In the genomic region with DNA sequence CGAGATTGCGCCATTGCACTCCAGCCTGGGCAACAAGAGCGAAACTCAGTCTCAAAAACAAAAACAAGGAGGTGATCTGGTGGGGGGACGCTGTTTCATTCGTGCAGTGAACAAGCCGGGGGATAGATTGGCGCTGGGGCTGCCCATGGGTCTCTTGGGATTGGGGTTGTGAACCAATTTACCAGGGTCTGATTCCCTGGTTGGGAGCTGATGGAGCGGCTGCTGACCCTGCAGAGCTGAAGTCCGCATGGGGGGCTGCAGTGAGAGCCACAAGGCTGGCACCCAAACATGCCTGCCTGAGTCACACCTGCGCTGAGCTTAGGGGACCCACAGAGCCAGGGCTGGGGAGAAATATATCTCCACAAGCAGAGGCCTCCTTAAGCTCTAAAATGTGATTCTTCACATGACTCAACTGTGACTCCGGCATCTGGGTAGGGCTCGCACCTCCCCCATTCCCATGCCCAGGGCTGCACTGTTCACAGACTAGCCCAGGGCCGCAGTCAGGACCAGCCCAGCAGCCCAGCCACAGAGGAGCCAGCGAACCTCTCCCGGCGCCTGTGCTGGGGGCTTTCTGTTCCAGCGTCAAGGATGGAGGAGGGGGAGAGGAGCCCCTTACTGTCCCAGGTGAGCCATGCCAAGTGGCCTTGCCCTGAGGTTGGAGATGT, we compare ENCODE assay signal across 15 cellular contexts. TPM values are rescaled to one million over a fixed set of nuclear protein-coding genes. Genes with fewer than 3 reads are reported as not detected.
DNase-seq lines count a peak whose midpoint lies in the region; ATAC-seq, FAIRE-seq and TF ChIP-seq lines count a peak whose summit lies in the region.
"Had no signal": no experiment of that assay in that cellular context is flagged by ENCODE, and none has a peak within 500 bp of the region (broad histone marks: within the 10 kb centered on the region; RNA-seq: fewer than 3 reads in every experiment).

No MANE protein-coding gene starts in this region.

- peak overlapping the region; percentile 67 for H2AK5ac ChIP-seq in IMR-90 (ENCODE audit: low read depth, low read length)

- dilution Hi-C loops in IMR-90 (cut with HindIII; ENCODE audit: low sequenced_read_pairs, unreplicated experiment), result no loop called here

- H3K9me1 ChIP-seq in IMR-90 (ENCODE audit: insufficient read depth, low read length) (peaks cover 10% of the 10 kb centered on the region), K562 (ENCODE audit: control insufficient read depth, insufficient read depth, low read length) (no peaks in the 10 kb centered on the region)

- H3K4me1 ChIP-seq in BLaER1 treated with 17β-estradiol and CSF1 and Interleukin-3, amounts not matched to agents 10 nM and 100 nM, result peaks cover 25 to 48% (median 34%) of the 10 kb centered on the region in 10 experiments
- H3K4me1 ChIP-seq in IMR-90 (ENCODE audit: control insufficient read depth, insufficient read depth, low read length) (peaks cover 10% of the 10 kb centered on the region), K562 (replicated peaks in 1 of 2; ENCODE audit: control insufficient read depth in 2 of 2, insufficient read depth in 2 of 2, low read length in 2 of 2) (peaks cover 26 to 50% of the 10 kb centered on the region in 2 experiments; a peak in 4 of 5 replicates), kidney (ENCODE audit: control insufficient read depth in 1 of 2, insufficient read depth in 1 of 2, low read depth in 1 of 2, low read length in 2 of 2) (no peaks in the 10 kb centered on the region), uterus (no peaks in the 10 kb centered on the region)

- H2AFZ ChIP-seq in IMR-90 (replicated peaks; ENCODE audit: low read length, poor library complexity) (peak overlapping the region; percentile 92), K562 (ENCODE audit: low read depth, low read length) (no peak overlapping the region)

- H3K4me2 ChIP-seq in BLaER1 treated with 17β-estradiol and CSF1 and Interleukin-3, amounts not matched to agents 10 nM and 100 nM, result peak overlapping the region in 10 of 11 experiments; percentile 16 to 56 (median 30); a peak in 12 of 22 replicates
- peak overlapping the region; percentile 47 for H3K4me2 ChIP-seq in IMR-90 (ENCODE audit: low read depth, low read length)
- no peak overlapping the region for H3K4me2 ChIP-seq in K562 (ENCODE audit: insufficient read depth, low read length)

- H2BK120ac ChIP-seq in IMR-90 (ENCODE audit: low read depth, low read length), result peak overlapping the region; percentile 84

- intact Hi-C loops in IMR-90 (cut with micrococcal nuclease) (no loop called here), K562 (cut with micrococcal nuclease) (no loop called here), kidney (cut with DNase I) (no loop called here), uterus (cut with DNase I; ENCODE audit: low total_unique reads) (no loop called here)

- FAIRE-seq in K562 (lab: Jason Lieb, UNC), result no peak
- no peak for FAIRE-seq in kidney (lab: Jason Lieb, UNC)
- FAIRE-seq: GM12878 had no signal

- peak overlapping the region; percentile 78 for H2BK5ac ChIP-seq in IMR-90 (ENCODE audit: low read depth, low read length, poor library complexity, severe bottlenecking)

- DNase-seq in IMR-90 (peak; percentile 77), K562 (ENCODE audit: extremely low read depth in 1 of 4, low spot score in 3 of 4) (peak in 1 of 4 experiments; percentile 11), kidney (peak; percentile 45), uterus (no peak)
- DNase-seq in stimulated activated CD4-positive, alpha-beta T cell treated with anti-CD3 and anti-CD28 coated beads, Interleukin-2, amount 100 ng/mL, for 48 hours, result no peak
- DNase-seq: activated T-cell treated with anti-CD3 and anti-CD28 coated beads, Interleukin-2, amount 50 U/mL, for 4 hours; caudate nucleus; CD4-positive, CD25-positive, alpha-beta regulatory T cell; lower lobe of right lung; NCI-H187 treated with DMSO at 0.1 percent for 48 hours had no signal

- peak overlapping the region; percentile 38 for H3K14ac ChIP-seq in IMR-90 (replicated peaks; ENCODE audit: low read depth, low read length)

- TF ChIP-seq RAD21 in IMR-90 (IDR thresholded peaks at IDR 0.05; ENCODE audit: low read length) (0 out of 2 replicates have a peak, but pooled peaks have one; percentile 6), K562 (CRISPR knock-in tag; conservative IDR thresholded peaks at IDR 0.05 in 1 of 2, IDR thresholded peaks at IDR 0.05 in 1 of 2) (no peak)

- H3K4me3 ChIP-seq in BLaER1 treated with 17β-estradiol and CSF1 and Interleukin-3, amounts not matched to agents 10 nM and 100 nM, result no peak overlapping the region
- H3K4me3 ChIP-seq in IMR-90 (ENCODE audit: insufficient read depth, low read depth, low read length) (no peak overlapping the region), K562 (no peak overlapping the region), kidney (ENCODE audit: low read length in 2 of 2) (no peak overlapping the region), uterus (no peak overlapping the region)
- H3K4me3 ChIP-seq: GM12878, lower lobe of right lung, suprapubic skin had no signal

- WGBS in IMR-90 (ENCODE audit: extremely low coverage in 2 of 2, insufficient read length in 1 of 2), 2 experiments, result 100% methylated on average over 5 of the region's 17 CpGs; no CpG with 5 or more reads in 1 of the 2 experiments
- 58% methylated on average over 17 of the region's 17 CpGs for WGBS in K562 (ENCODE audit: insufficient coverage, low coverage, missing lambda C conversion rate)

- no peak overlapping the region; the same call in 1 of the 2 replicates for H3K18ac ChIP-seq in IMR-90 (ENCODE audit: low read depth, low read length)

- H4K8ac ChIP-seq in IMR-90 (ENCODE audit: low read depth in 2 of 2, low read length in 2 of 2), result peak overlapping the region; percentile 81 to 93

- H3K36me3 ChIP-seq in BLaER1 treated with 17β-estradiol and CSF1 and Interleukin-3, amounts not matched to agents 10 nM and 100 nM, result no peaks in the 10 kb centered on the region
- 0 out of 2 replicates have a peak, but pooled peaks cover 2% of the 10 kb centered on the region for H3K36me3 ChIP-seq in IMR-90 (ENCODE audit: control insufficient read depth, insufficient read depth, low read length)
- no peaks in the 10 kb centered on the region for H3K36me3 ChIP-seq in K562 (ENCODE audit: control insufficient read depth, insufficient read depth, low read length)
- H3K36me3 ChIP-seq in kidney (ENCODE audit: control insufficient read depth in 1 of 2, insufficient read depth in 2 of 2, low read length in 2 of 2), result peaks cover 2 to 3% of the 10 kb centered on the region in 2 donors
- H3K36me3 ChIP-seq in uterus, result no peaks in the 10 kb centered on the region
- H3K36me3 ChIP-seq: lower lobe of right lung, suprapubic skin had no signal

- peak overlapping the region; percentile 89 for H4K5ac ChIP-seq in IMR-90 (ENCODE audit: low read depth, low read length)

- peaks cover 5 to 9% of the 10 kb centered on the region in 2 experiments; a peak in 1 of 4 replicates for H3K79me1 ChIP-seq in IMR-90 (ENCODE audit: low read depth in 1 of 2, low read length in 2 of 2)

- 0 out of 2 replicates have a peak overlapping the region, but pooled peaks have one; percentile 7 for H3K23ac ChIP-seq in IMR-90 (ENCODE audit: low read depth, low read length)

- BruUV-seq in IMR-90 (replicated peaks; lab: Mats Ljungman, UMichigan) (no TSS peak), K562 (replicated peaks; lab: Mats Ljungman, UMichigan) (no TSS peak)

- ATAC-seq in IMR-90 (ENCODE audit: low read depth), result peak; percentile 98
- ATAC-seq in K562, result no peak
- no peak for ATAC-seq in GM18505 (IDR thresholded peaks at IDR 0.05; ENCODE audit: unreplicated experiment)
- no peak for ATAC-seq in GM18511 (IDR thresholded peaks at IDR 0.05; ENCODE audit: unreplicated experiment)
- ATAC-seq: activated T-cell treated with anti-CD3 and anti-CD28 coated beads, Interleukin-2, amount 50 U/mL, for 4 hours; GM12878 had no signal

- peak overlapping the region; percentile 44 for H4K91ac ChIP-seq in IMR-90 (ENCODE audit: insufficient read depth, low read depth, low read length)

- H2BK15ac ChIP-seq in IMR-90 (ENCODE audit: low read depth, low read length), result peak overlapping the region; percentile 54; the same call in 1 of the 3 replicates

- no peaks in the 10 kb centered on the region for H3K27me3 ChIP-seq in BLaER1 treated with 17β-estradiol and CSF1 and Interleukin-3, amounts not matched to agents 10 nM and 100 nM
- H3K27me3 ChIP-seq in IMR-90 (ENCODE audit: control insufficient read depth, insufficient read depth, low read length) (no peaks in the 10 kb centered on the region), K562 (ENCODE audit: control insufficient read depth in 2 of 2, insufficient read depth in 2 of 2, low read length in 2 of 2) (no peaks in the 10 kb centered on the region), uterus (no peaks in the 10 kb centered on the region)
- H3K27me3 ChIP-seq: suprapubic skin had no signal

- H3K9me3 ChIP-seq in BLaER1 treated with 17β-estradiol and CSF1 and Interleukin-3, amounts not matched to agents 10 nM and 100 nM (replicated peaks in 1 of 11), result no peaks in the 10 kb centered on the region
- no peaks in the 10 kb centered on the region for H3K9me3 ChIP-seq in IMR-90 (ENCODE audit: control insufficient read depth, insufficient read depth, low read length)
- H3K9me3 ChIP-seq in K562 (replicated peaks; ENCODE audit: control insufficient read depth, insufficient read depth, low read depth, low read length), result no peaks in the 10 kb centered on the region
- no peaks in the 10 kb centered on the region for H3K9me3 ChIP-seq in kidney (ENCODE audit: control insufficient read depth in 1 of 2, low read length in 2 of 2)
- no peaks in the 10 kb centered on the region for H3K9me3 ChIP-seq in uterus
- H3K9me3 ChIP-seq: lower lobe of right lung, suprapubic skin had no signal

- no peak overlapping the region for H3K56ac ChIP-seq in IMR-90 (ENCODE audit: extremely low read depth, insufficient read depth, low read length)

- H3K4ac ChIP-seq in IMR-90 (ENCODE audit: low read depth, low read length), result peak overlapping the region; percentile 88

- peak overlapping the region in 3 of 11 experiments; percentile 22 to 38 (median 23); a peak in 4 of 22 replicates for H3K9ac ChIP-seq in BLaER1 treated with 17β-estradiol and CSF1 and Interleukin-3, amounts not matched to agents 10 nM and 100 nM
- H3K9ac ChIP-seq in IMR-90 (ENCODE audit: low read depth, low read length) (peak overlapping the region; percentile 57), K562 (ENCODE audit: insufficient read depth in 1 of 2, low read depth in 2 of 2, low read length in 2 of 2) (peak overlapping the region in 1 of 2 experiments; percentile 77; a peak in 2 of 4 replicates), kidney (ENCODE audit: low read length in 2 of 2) (no peak overlapping the region)

- peak overlapping the region in 3 of 11 experiments; percentile 14 to 36 (median 16); a peak in 2 of 22 replicates for H3K27ac ChIP-seq in BLaER1 treated with 17β-estradiol and CSF1 and Interleukin-3, amounts not matched to agents 10 nM and 100 nM
- H3K27ac ChIP-seq in IMR-90 (ENCODE audit: insufficient read depth, low read length) (peak overlapping the region; percentile 79), K562 (ENCODE audit: extremely low read depth, low read depth, low read length) (no peak overlapping the region), kidney (ENCODE audit: low read depth in 2 of 2, low read length in 2 of 2) (no peak overlapping the region), uterus (no peak overlapping the region)
- H3K27ac ChIP-seq: lower lobe of right lung, suprapubic skin had no signal

- TF ChIP-seq EP300 in K562 (IDR thresholded peaks at IDR 0.05; ENCODE audit: low read length), result no peak

- no peaks in the 10 kb centered on the region for H4K20me1 ChIP-seq in BLaER1 treated with 17β-estradiol and CSF1 and Interleukin-3, amounts not matched to agents 10 nM and 100 nM
- H4K20me1 ChIP-seq in IMR-90 (ENCODE audit: insufficient read depth, low read length) (no peaks in the 10 kb centered on the region), K562 (replicated peaks; ENCODE audit: control insufficient read depth, insufficient read depth, low read length) (no peaks in the 10 kb centered on the region)

- peak overlapping the region; percentile 87 for H2AK9ac ChIP-seq in IMR-90 (replicated peaks; ENCODE audit: low read depth, low read length, poor library complexity)

- TF ChIP-seq CTCF in IMR-90 (conservative IDR thresholded peaks at IDR 0.05; ENCODE audit: low read depth, low read length) (no peak), K562 (IDR thresholded peaks at IDR 0.05 in 2 of 3, conservative IDR thresholded peaks at IDR 0.05 in 1 of 3; ENCODE audit: insufficient read depth in 2 of 3, low read depth in 1 of 3, low read length in 3 of 3) (no peak), kidney (IDR thresholded peaks at IDR 0.05; ENCODE audit: borderline replicate concordance, extremely low read depth, insufficient read depth) (no peak), uterus (IDR thresholded peaks at IDR 0.05) (no peak)

- CTCF ChIA-PET in IMR-90 (lab: Yijun Ruan, JAX), result no interaction called here
- CTCF ChIA-PET in K562 (lab: Yijun Ruan, JAX; ENCODE audit: low intra/inter-chr PET ratio), result no interaction called here

- H3K79me2 ChIP-seq in K562 (ENCODE audit: control insufficient read depth, insufficient read depth, low read length), result peaks cover under 1% of the 10 kb centered on the region; the same call in 1 of the 3 replicates

- peak overlapping the region; percentile 64; the same call in 1 of the 2 replicates for H2BK20ac ChIP-seq in IMR-90 (ENCODE audit: low read depth, low read length)

- POLR2A ChIA-PET in IMR-90 (lab: Charles Lee; ENCODE audit: unreplicated experiment), result interaction anchor here (0.5 kb wide), 1 partner anchor 9 kb away, joined by 4 read pairs; no protein-coding TSS in a partner anchor
- POLR2A ChIA-PET in K562 (lab: Yijun Ruan, JAX), result interaction anchor here (1.2 kb wide), 1 partner anchor 21 kb away, joined by 3 read pairs; no protein-coding TSS in a partner anchor

- in situ Hi-C loops in IMR-90 (cut with MboI; ENCODE audit: low sequenced_read_pairs) (no loop called here), K562 (cut with MboI) (no loop called here)

- TF ChIP-seq POLR2A in IMR-90 (IDR thresholded peaks at IDR 0.05; ENCODE audit: low read depth, low read length) (no peak), K562 (conservative IDR thresholded peaks at IDR 0.05) (no peak), GM18505 (IDR thresholded peaks at IDR 0.05; ENCODE audit: borderline replicate concordance, extremely low read depth, insufficient read depth, insufficient read length) (no peak), uterus (IDR thresholded peaks at IDR 0.05) (no peak)

RNA-seq across cellular contexts. Expression of gene TSPAN10, which starts 5.0 kb away (rescaled TPM):
- total RNA-seq in IMR-90 (2012; rRNA removed) (1.1 and 1.4 TPM in 2 replicates), K562 (2014; rRNA removed) (0.12 and 0.14 TPM in 2 replicates), K562 (2014; rRNA removed; fragmentation: Illumina TruSeq; extraction: Trizol) (not detected in 2 replicates), K562 (2015; rRNA removed; fragmentation: Illumina TruSeq; extraction: Trizol) (0.11 and 0.14 TPM in 2 replicates), K562 (2021) (0.13 TPM in 1 of 2 replicates, not detected in the other), kidney (2.1 TPM), uterus (1 to 10 TPM in 1 of 4 donors, under 1 TPM in 1, not detected in 2; 0.21 to 3.0 TPM)
- polyA plus RNA-seq in IMR-90 (2012; rRNA removed) (4.5 and 5.3 TPM in 2 replicates), K562 (2011; rRNA removed) (0.28 and 0.31 TPM in 2 replicates), K562 (2014; fragmentation: Illumina TruSeq; extraction: Trizol) (0.07 and 0.12 TPM in 2 replicates), K562 (2014; fragmentation: Nextera tagmentation; extraction: Ambion mirVana) (under 1 TPM; 0.08 to 0.13 TPM), K562 (2014; rRNA removed) (0.04 and 0.05 TPM in 2 replicates), kidney (ENCODE audit: insufficient read depth, low read depth, low replicate concordance) (1.9 TPM)
- polyA plus RNA-seq in IMR-90 (2012; cell fraction: cytosol; rRNA removed), result 4.5 and 6.5 TPM in 2 replicates
- polyA plus RNA-seq in IMR-90 (2012; cell fraction: nucleus; rRNA removed; ENCODE audit: low replicate concordance), result 4.2 and 13.3 TPM in 2 replicates
- total RNA-seq in K562 (2011; cell fraction: chromatin; rRNA removed; ENCODE audit: low replicate concordance), result 1.5 and 3.7 TPM in 2 replicates
- 1.0 and 1.8 TPM in 2 replicates for total RNA-seq in K562 (2011; cell fraction: nucleolus; rRNA removed)
- total RNA-seq in K562 (2011; cell fraction: nucleoplasm; rRNA removed), result 1.6 and 4.0 TPM in 2 replicates
- 0.15 and 0.21 TPM in 2 replicates for polyA plus RNA-seq in K562 (2011; cell fraction: cytosol; rRNA removed)
- 0.28 and 0.36 TPM in 2 replicates for polyA plus RNA-seq in K562 (2011; cell fraction: nucleus; rRNA removed)
- 0.23 and 0.46 TPM in 2 replicates for polyA plus RNA-seq in K562 (2012)
- 0.42 and 0.84 TPM in 2 replicates for polyA minus RNA-seq in K562 (2011; rRNA and poly(A)+ RNA removed)
- polyA minus RNA-seq in K562 (2011; cell fraction: cytosol; rRNA and poly(A)+ RNA removed), result not detected in 2 replicates
- polyA minus RNA-seq in K562 (2011; cell fraction: nucleus; rRNA and poly(A)+ RNA removed), result 0.27 and 0.78 TPM in 2 replicates
- total RNA-seq: CD4-positive, CD25-positive, alpha-beta regulatory T cell had no signal

RNA-seq across cellular contexts. Expression of gene NPLOC4, which starts 5.0 kb away (rescaled TPM):
- total RNA-seq in IMR-90 (2012; rRNA removed) (66.1 and 70.4 TPM in 2 replicates), K562 (2014; rRNA removed) (65.1 and 82.2 TPM in 2 replicates), K562 (2014; rRNA removed; fragmentation: Illumina TruSeq; extraction: Trizol) (47.4 and 53.0 TPM in 2 replicates), K562 (2015; rRNA removed; fragmentation: Illumina TruSeq; extraction: Trizol) (55.6 and 57.9 TPM in 2 replicates), K562 (2021) (116 and 124 TPM in 2 replicates), kidney (86.4 TPM), uterus (10 to 100 TPM; 14.6 to 86.3 (median 30.9) TPM)
- polyA plus RNA-seq in IMR-90 (2012; rRNA removed) (74.9 and 78.3 TPM in 2 replicates), K562 (2011; rRNA removed) (84.1 and 93.9 TPM in 2 replicates), K562 (2014; fragmentation: Illumina TruSeq; extraction: Trizol) (69.0 and 74.7 TPM in 2 replicates), K562 (2014; fragmentation: Nextera tagmentation; extraction: Ambion mirVana) (1 to 10 TPM; 1.5 to 2.5 TPM), K562 (2014; rRNA removed) (64.5 and 78.1 TPM in 2 replicates), kidney (ENCODE audit: insufficient read depth, low read depth, low replicate concordance) (41.5 TPM)
- polyA plus RNA-seq in IMR-90 (2012; cell fraction: cytosol; rRNA removed), result 62.7 and 65.1 TPM in 2 replicates
- 101 and 121 TPM in 2 replicates for polyA plus RNA-seq in IMR-90 (2012; cell fraction: nucleus; rRNA removed; ENCODE audit: low replicate concordance)
- 277 and 501 TPM in 2 replicates for total RNA-seq in K562 (2011; cell fraction: chromatin; rRNA removed; ENCODE audit: low replicate concordance)
- total RNA-seq in K562 (2011; cell fraction: nucleolus; rRNA removed), result 241 and 247 TPM in 2 replicates
- 239 and 253 TPM in 2 replicates for total RNA-seq in K562 (2011; cell fraction: nucleoplasm; rRNA removed)
- polyA plus RNA-seq in K562 (2011; cell fraction: cytosol; rRNA removed), result 85.5 and 112 TPM in 2 replicates
- 134 and 203 TPM in 2 replicates for polyA plus RNA-seq in K562 (2011; cell fraction: nucleus; rRNA removed)
- polyA plus RNA-seq in K562 (2012), result 53.5 and 61.2 TPM in 2 replicates
- polyA minus RNA-seq in K562 (2011; rRNA and poly(A)+ RNA removed), result 117 and 181 TPM in 2 replicates
- polyA minus RNA-seq in K562 (2011; cell fraction: cytosol; rRNA and poly(A)+ RNA removed), result 99.8 and 121 TPM in 2 replicates
- polyA minus RNA-seq in K562 (2011; cell fraction: nucleus; rRNA and poly(A)+ RNA removed), result 52.1 and 62.5 TPM in 2 replicates

RNA-seq across cellular contexts. Expression of gene PDE6G, which starts 14.4 kb away (rescaled TPM):
- total RNA-seq in IMR-90 (2012; rRNA removed) (not detected in 2 replicates), K562 (2014; rRNA removed) (0.59 TPM in 1 of 2 replicates, not detected in the other), K562 (2014; rRNA removed; fragmentation: Illumina TruSeq; extraction: Trizol) (not detected in 2 replicates), K562 (2015; rRNA removed; fragmentation: Illumina TruSeq; extraction: Trizol) (not detected in 2 replicates), K562 (2021) (not detected in 2 replicates), kidney (3.2 TPM), uterus (1 to 10 TPM in 1 of 4 donors, not detected in 3; 2.1 TPM)
- polyA plus RNA-seq in IMR-90 (2012; rRNA removed) (1.3 and 2.7 TPM in 2 replicates), K562 (2011; rRNA removed) (0.14 and 0.19 TPM in 2 replicates), K562 (2014; fragmentation: Illumina TruSeq; extraction: Trizol) (0.18 TPM in 1 of 2 replicates, not detected in the other), K562 (2014; fragmentation: Nextera tagmentation; extraction: Ambion mirVana) (not detected), K562 (2014; rRNA removed) (not detected in 2 replicates), kidney (ENCODE audit: insufficient read depth, low read depth, low replicate concordance) (5.4 TPM)
- polyA plus RNA-seq in IMR-90 (2012; cell fraction: cytosol; rRNA removed), result 1.0 and 1.4 TPM in 2 replicates
- polyA plus RNA-seq in IMR-90 (2012; cell fraction: nucleus; rRNA removed; ENCODE audit: low replicate concordance), result 0.63 and 0.65 TPM in 2 replicates
- 0.32 TPM in 1 of 2 replicates, not detected in the other for total RNA-seq in K562 (2011; cell fraction: chromatin; rRNA removed; ENCODE audit: low replicate concordance)
- total RNA-seq in K562 (2011; cell fraction: nucleolus; rRNA removed), result not detected in 2 replicates
- not detected in 2 replicates for total RNA-seq in K562 (2011; cell fraction: nucleoplasm; rRNA removed)
- polyA plus RNA-seq in K562 (2011; cell fraction: cytosol; rRNA removed), result 0.55 and 1.1 TPM in 2 replicates
- polyA plus RNA-seq in K562 (2011; cell fraction: nucleus; rRNA removed), result 0.37 TPM in 1 of 2 replicates, not detected in the other
- 0.10 TPM in 1 of 2 replicates, not detected in the other for polyA plus RNA-seq in K562 (2012)
- polyA minus RNA-seq in K562 (2011; rRNA and poly(A)+ RNA removed), result not detected in 2 replicates
- not detected in 2 replicates for polyA minus RNA-seq in K562 (2011; cell fraction: cytosol; rRNA and poly(A)+ RNA removed)
- not detected in 2 replicates for polyA minus RNA-seq in K562 (2011; cell fraction: nucleus; rRNA and poly(A)+ RNA removed)

RNA-seq across cellular contexts. Expression of gene OXLD1, which starts 24.4 kb away (rescaled TPM):
- total RNA-seq in IMR-90 (2012; rRNA removed), result 9.9 and 10.3 TPM in 2 replicates
- 22.3 and 26.4 TPM in 2 replicates for polyA plus RNA-seq in IMR-90 (2012; rRNA removed)
- 25.7 and 46.6 TPM in 2 replicates for polyA plus RNA-seq in IMR-90 (2012; cell fraction: cytosol; rRNA removed)
- polyA plus RNA-seq in IMR-90 (2012; cell fraction: nucleus; rRNA removed; ENCODE audit: low replicate concordance), result 52.8 and 86.9 TPM in 2 replicates
- 19.4 and 38.5 TPM in 2 replicates for total RNA-seq in K562 (2011; cell fraction: chromatin; rRNA removed; ENCODE audit: low replicate concordance)
- total RNA-seq in K562 (2011; cell fraction: nucleolus; rRNA removed), result 63.3 and 75.7 TPM in 2 replicates
- 44.2 and 51.1 TPM in 2 replicates for total RNA-seq in K562 (2011; cell fraction: nucleoplasm; rRNA removed)
- total RNA-seq in K562 (2014; rRNA removed), result 115 and 139 TPM in 2 replicates
- 8.5 and 10.3 TPM in 2 replicates for total RNA-seq in K562 (2014; rRNA removed; fragmentation: Illumina TruSeq; extraction: Trizol)
- total RNA-seq in K562 (2015; rRNA removed; fragmentation: Illumina TruSeq; extraction: Trizol), result 29.3 and 30.7 TPM in 2 replicates
- total RNA-seq in K562 (2021), result 78.8 and 81.0 TPM in 2 replicates
- 36.1 and 45.3 TPM in 2 replicates for polyA plus RNA-seq in K562 (2011; rRNA removed)
- 58.4 and 135 TPM in 2 replicates for polyA plus RNA-seq in K562 (2011; cell fraction: cytosol; rRNA removed)
- polyA plus RNA-seq in K562 (2011; cell fraction: nucleus; rRNA removed), result 88.9 and 153 TPM in 2 replicates
- 50.3 and 62.9 TPM in 2 replicates for polyA plus RNA-seq in K562 (2012)
- 12.7 and 29.1 TPM in 2 replicates for polyA plus RNA-seq in K562 (2014; fragmentation: Illumina TruSeq; extraction: Trizol)
- polyA plus RNA-seq in K562 (2014; fragmentation: Nextera tagmentation; extraction: Ambion mirVana), result 1 to 10 TPM; 4.4 to 7.9 TPM
- polyA plus RNA-seq in K562 (2014; rRNA removed), result 114 and 117 TPM in 2 replicates
- 9.6 and 11.1 TPM in 2 replicates for polyA minus RNA-seq in K562 (2011; rRNA and poly(A)+ RNA removed)
- polyA minus RNA-seq in K562 (2011; cell fraction: cytosol; rRNA and poly(A)+ RNA removed), result 14.7 and 16.7 TPM in 2 replicates
- 23.0 and 28.5 TPM in 2 replicates for polyA minus RNA-seq in K562 (2011; cell fraction: nucleus; rRNA and poly(A)+ RNA removed)
- total RNA-seq in kidney, result 28.2 TPM
- 51.9 TPM for polyA plus RNA-seq in kidney (ENCODE audit: insufficient read depth, low read depth, low replicate concordance)
- 10 to 100 TPM in 3 of 4 donors, 1 to 10 TPM in 1; 3.2 to 56.1 (median 20.3) TPM for total RNA-seq in uterus

RNA-seq across cellular contexts. Expression of gene CCDC137, which starts 24.6 kb away (rescaled TPM):
- total RNA-seq in IMR-90 (2012; rRNA removed) (7.5 and 9.2 TPM in 2 replicates), K562 (2014; rRNA removed) (56.0 and 64.2 TPM in 2 replicates), K562 (2014; rRNA removed; fragmentation: Illumina TruSeq; extraction: Trizol) (20.0 and 21.4 TPM in 2 replicates), K562 (2015; rRNA removed; fragmentation: Illumina TruSeq; extraction: Trizol) (47.1 and 48.5 TPM in 2 replicates), K562 (2021) (48.9 and 49.2 TPM in 2 replicates), kidney (18.8 TPM), uterus (10 to 100 TPM in 1 of 4 donors, 1 to 10 TPM in 2, under 1 TPM in 1; 0.77 to 12.3 (median 3.9) TPM)
- polyA plus RNA-seq in IMR-90 (2012; rRNA removed) (18.4 and 23.2 TPM in 2 replicates), K562 (2011; rRNA removed) (18.9 and 24.8 TPM in 2 replicates), K562 (2014; fragmentation: Illumina TruSeq; extraction: Trizol) (38.3 and 41.1 TPM in 2 replicates), K562 (2014; fragmentation: Nextera tagmentation; extraction: Ambion mirVana) (1 to 10 TPM; 2.3 to 4.1 TPM), K562 (2014; rRNA removed) (63.7 and 68.1 TPM in 2 replicates), kidney (ENCODE audit: insufficient read depth, low read depth, low replicate concordance) (14.7 TPM)
- 16.7 and 34.8 TPM in 2 replicates for polyA plus RNA-seq in IMR-90 (2012; cell fraction: cytosol; rRNA removed)
- 12.3 and 18.2 TPM in 2 replicates for polyA plus RNA-seq in IMR-90 (2012; cell fraction: nucleus; rRNA removed; ENCODE audit: low replicate concordance)
- 45.8 and 69.3 TPM in 2 replicates for total RNA-seq in K562 (2011; cell fraction: chromatin; rRNA removed; ENCODE audit: low replicate concordance)
- 37.0 and 38.7 TPM in 2 replicates for total RNA-seq in K562 (2011; cell fraction: nucleolus; rRNA removed)
- total RNA-seq in K562 (2011; cell fraction: nucleoplasm; rRNA removed), result 27.8 and 51.5 TPM in 2 replicates
- polyA plus RNA-seq in K562 (2011; cell fraction: cytosol; rRNA removed), result 18.3 and 30.6 TPM in 2 replicates
- 40.1 and 55.8 TPM in 2 replicates for polyA plus RNA-seq in K562 (2011; cell fraction: nucleus; rRNA removed)
- polyA plus RNA-seq in K562 (2012), result 28.5 and 39.2 TPM in 2 replicates
- 4.4 and 4.8 TPM in 2 replicates for polyA minus RNA-seq in K562 (2011; rRNA and poly(A)+ RNA removed)
- 8.5 TPM in 2 replicates for polyA minus RNA-seq in K562 (2011; cell fraction: cytosol; rRNA and poly(A)+ RNA removed)
- polyA minus RNA-seq in K562 (2011; cell fraction: nucleus; rRNA and poly(A)+ RNA removed), result 9.4 and 17.3 TPM in 2 replicates

Comparison
In these comparisons a context has a peak if more than half of its experiments do, and no peak if none do; other contexts are left out.
1. DNase-seq: peak in IMR-90 (single experiment) and kidney (single experiment); none in stimulated activated CD4-positive, alpha-beta T cell treated with anti-CD3 and anti-CD28 coated beads, Interleukin-2, amount 100 ng/mL, for 48 hours (0 of 2) and uterus (0 of 2).